20 cellular contexts compared by ENCODE assay signal in genomic region chr1:114024049-114024448, GRCh38. TPM values are rescaled to one million over a fixed set of nuclear protein-coding genes. Genes with fewer than 3 reads are reported as not detected.
DNase-seq lines count a peak whose midpoint lies in the region; ATAC-seq and TF ChIP-seq lines count a peak whose summit lies in the region.
"Had no signal": no experiment of that assay in that cellular context is flagged by ENCODE, and none has a peak within 500 bp of the region (broad histone marks: within the 10 kb centered on the region; RNA-seq: fewer than 3 reads in every experiment).

No MANE protein-coding gene starts in this region.

- H3K14ac ChIP-seq in mesenchymal stem cell (ENCODE audit: low read length in 2 of 2): no peak overlapping the region

- no peaks in the 10 kb centered on the region for H3K79me1 ChIP-seq in mesenchymal stem cell (replicated peaks; ENCODE audit: low read length, poor library complexity, severe bottlenecking)

- no peaks in the 10 kb centered on the region for H3K36me3 ChIP-seq in SK-N-SH (replicated peaks in 1 of 2; ENCODE audit: control insufficient read depth in 1 of 2, insufficient read depth in 2 of 2, low read length in 1 of 2)
- no peaks in the 10 kb centered on the region for H3K36me3 ChIP-seq in mesenchymal stem cell (ENCODE audit: control insufficient read depth in 1 of 2, insufficient read depth in 2 of 2, low read depth in 1 of 2, low read length in 2 of 2)
- no peaks in the 10 kb centered on the region for H3K36me3 ChIP-seq in HAP-1 (replicated peaks)

- H3K4me2 ChIP-seq in SK-N-SH: no peak overlapping the region
- H3K4me2 ChIP-seq in mesenchymal stem cell (ENCODE audit: low read length, poor library complexity, severe bottlenecking): no peak overlapping the region

- no peak overlapping the region for H4K91ac ChIP-seq in mesenchymal stem cell (ENCODE audit: low read length)

- H2BK12ac ChIP-seq in mesenchymal stem cell (ENCODE audit: low read length in 2 of 2): no peak overlapping the region

- TF ChIP-seq EP300 in SK-N-SH (IDR thresholded peaks at IDR 0.05; ENCODE audit: borderline replicate concordance in 1 of 2, low read depth in 1 of 2, low read length in 1 of 2): no peak

- H2AK5ac ChIP-seq in mesenchymal stem cell (ENCODE audit: low read length, severe bottlenecking): no peak overlapping the region

- 97% methylated on average over 6 of the region's 6 CpGs for WGBS in SK-N-SH (ENCODE audit: low lambda C conversion rate)
- 92% methylated on average over 5 of the region's 6 CpGs for WGBS in mesenchymal stem cell

- TF ChIP-seq CTCF in SK-N-SH (IDR thresholded peaks at IDR 0.05) (no peak), chondrocyte (IDR thresholded peaks at IDR 0.05) (no peak)

- no peak overlapping the region for H3K9ac ChIP-seq in SK-N-SH
- peak overlapping the region; percentile 7 for H3K9ac ChIP-seq in mesenchymal stem cell (ENCODE audit: low read length)

- peaks cover 7% of the 10 kb centered on the region for H3K9me3 Mint-ChIP-seq in chondrocyte (ENCODE audit: low read depth)
- H3K9me3 Mint-ChIP-seq in activated T-helper 1 cell treated with anti-CD3 and anti-CD28 coated beads, Interleukin-12 subunit alpha, Interleukin-12 subunit beta, Interleukin-2, Interleukin-4 antibody, amounts not matched to agents 30 ng/mL and 10 ng/mL and 1 ng/mL, durations not matched to agents 14 hours and 24 hours and 36 hours: no peaks in the 10 kb centered on the region
- H3K9me3 Mint-ChIP-seq: activated naive CD8-positive, alpha-beta T cell treated with anti-CD3 and anti-CD28 coated beads, Interleukin-2, amount 50 U/mL, for 24 hours had no signal

- CTCF ChIA-PET in SK-N-SH (lab: Yijun Ruan, JAX): no interaction called here

- no peak overlapping the region for H3K18ac ChIP-seq in mesenchymal stem cell (ENCODE audit: low read depth in 1 of 2, low read length in 2 of 2)

- H4K20me1 ChIP-seq in SK-N-SH (ENCODE audit: insufficient read depth): no peaks in the 10 kb centered on the region

- H3K9me3 ChIP-seq in SK-N-SH: no peaks in the 10 kb centered on the region
- no peaks in the 10 kb centered on the region for H3K9me3 ChIP-seq in mesenchymal stem cell (ENCODE audit: control insufficient read depth, low read length)
- H3K9me3 ChIP-seq in HAP-1: no peaks in the 10 kb centered on the region; the same call in 1 of the 2 replicates

- peak overlapping the region; percentile 61 for H2BK5ac ChIP-seq in mesenchymal stem cell (ENCODE audit: low read depth, low read length, poor library complexity, severe bottlenecking)

- no peaks in the 10 kb centered on the region for H3K27me3 ChIP-seq in SK-N-SH (ENCODE audit: insufficient read depth)
- H3K27me3 ChIP-seq in mesenchymal stem cell (ENCODE audit: control insufficient read depth in 1 of 2, insufficient read depth in 1 of 2, low read length in 2 of 2): no peaks in the 10 kb centered on the region
- no peaks in the 10 kb centered on the region for H3K27me3 ChIP-seq in HAP-1 (ENCODE audit: low read depth)

- H3K9me2 ChIP-seq in SK-N-SH: no peaks in the 10 kb centered on the region

- POLR2A ChIA-PET in SK-N-SH (lab: Yijun Ruan, JAX): no interaction called here

- H3K27ac ChIP-seq in SK-N-SH (ENCODE audit: low read depth in 2 of 2, low read length in 1 of 2) (no peak overlapping the region), mesenchymal stem cell (ENCODE audit: low read length, poor library complexity, severe bottlenecking) (peak overlapping the region; percentile 83)
- H3K27ac ChIP-seq: coronary artery had no signal

- H3K4me3 ChIP-seq in SK-N-SH (ENCODE audit: low read depth in 2 of 2, low read length in 1 of 2): no peak overlapping the region
- H3K4me3 ChIP-seq in mesenchymal stem cell (ENCODE audit: insufficient read depth in 1 of 2, low read depth in 1 of 2, low read length in 2 of 2): no peak overlapping the region
- no peak overlapping the region for H3K4me3 ChIP-seq in HAP-1
- H3K4me3 ChIP-seq: coronary artery, lung had no signal

- no peak overlapping the region for H3K4me3 Mint-ChIP-seq in chondrocyte (ENCODE audit: unreplicated experiment)
- H3K4me3 Mint-ChIP-seq in activated T-helper 1 cell treated with anti-CD3 and anti-CD28 coated beads, Interleukin-12 subunit alpha, Interleukin-12 subunit beta, Interleukin-2, Interleukin-4 antibody, amounts not matched to agents 30 ng/mL and 10 ng/mL and 1 ng/mL, durations not matched to agents 14 hours and 24 hours and 36 hours: no peak overlapping the region
- H3K4me3 Mint-ChIP-seq: activated CD4-positive, alpha-beta T cell treated with anti-CD3 and anti-CD28 coated beads, Interleukin-2, amount 10 ng/mL, durations not matched to agents 7 days and 5 days; activated naive CD8-positive, alpha-beta T cell treated with anti-CD3 and anti-CD28 coated beads, Interleukin-2, amount 50 U/mL, for 24 hours; CD8-positive, alpha-beta T cell; stimulated activated naive CD8-positive, alpha-beta T cell treated with anti-CD3 and anti-CD28 coated beads, Interleukin-15, amount 100 ng/mL, for 72 hours had no signal

- H2BK120ac ChIP-seq in mesenchymal stem cell (ENCODE audit: low read depth, low read length): no peak overlapping the region

- no peaks in the 10 kb centered on the region for H3K79me2 ChIP-seq in SK-N-SH (ENCODE audit: insufficient read depth)

- no peaks in the 10 kb centered on the region for H3F3A ChIP-seq in SK-N-SH (replicated peaks; ENCODE audit: insufficient read depth)

- in situ Hi-C loops in HAP-1 (cut with MboI; ENCODE audit: low sequenced_read_pairs): no loop called here

- no peak overlapping the region for H4K8ac ChIP-seq in mesenchymal stem cell (ENCODE audit: low read length)

- H3K4me1 ChIP-seq in SK-N-SH (ENCODE audit: control insufficient read depth in 1 of 2, insufficient read depth in 2 of 2, low read depth in 1 of 2, low read length in 1 of 2) (no peaks in the 10 kb centered on the region), mesenchymal stem cell (ENCODE audit: control insufficient read depth, insufficient read depth, low read depth, low read length) (peaks cover 11% of the 10 kb centered on the region), HAP-1 (no peaks in the 10 kb centered on the region; the same call in 1 of the 2 replicates)

- no peak overlapping the region for H3K4ac ChIP-seq in mesenchymal stem cell (ENCODE audit: low read depth in 1 of 2, low read length in 2 of 2)

- no peak overlapping the region for H3K23ac ChIP-seq in mesenchymal stem cell (ENCODE audit: low read length in 2 of 2)

- no peak overlapping the region for H2AFZ ChIP-seq in SK-N-SH (ENCODE audit: low read depth)
- H2AFZ ChIP-seq in mesenchymal stem cell (ENCODE audit: low read depth, low read length): no peak overlapping the region

- intact Hi-C loops in activated T-helper 1 cell treated with anti-CD3 and anti-CD28 coated beads, Interleukin-12 subunit alpha, Interleukin-12 subunit beta, Interleukin-2, Interleukin-4 antibody, amounts not matched to agents 30 ng/mL and 10 ng/mL and 1 ng/mL, durations not matched to agents 14 hours and 24 hours and 36 hours (cut with micrococcal nuclease): no loop called here
- intact Hi-C loops in Right ventricle myocardium inferior (cut with DNase I): no loop called here

- ATAC-seq in SK-N-SH treated with all-trans-retinoic acid at 6 μM for 48 hours (0 out of 3 replicates have a peak, but pooled peaks have one; percentile 25), Right ventricle myocardium inferior (no peak)
- ATAC-seq: activated naive CD8-positive, alpha-beta T cell treated with anti-CD3 and anti-CD28 coated beads, Interleukin-2, amount 50 U/mL, for 24 hours; CD8-positive, alpha-beta T cell; esophagus mucosa; stimulated activated naive CD8-positive, alpha-beta T cell treated with anti-CD3 and anti-CD28 coated beads, Interleukin-15, amount 100 ng/mL, for 72 hours had no signal

- no peaks in the 10 kb centered on the region for H3K27me3 Mint-ChIP-seq in chondrocyte (ENCODE audit: low read depth)
- no peaks in the 10 kb centered on the region for H3K27me3 Mint-ChIP-seq in activated T-helper 1 cell treated with anti-CD3 and anti-CD28 coated beads, Interleukin-12 subunit alpha, Interleukin-12 subunit beta, Interleukin-2, Interleukin-4 antibody, amounts not matched to agents 30 ng/mL and 10 ng/mL and 1 ng/mL, durations not matched to agents 14 hours and 24 hours and 36 hours (ENCODE audit: insufficient read depth)
- H3K27me3 Mint-ChIP-seq: activated naive CD8-positive, alpha-beta T cell treated with anti-CD3 and anti-CD28 coated beads, Interleukin-2, amount 50 U/mL, for 24 hours; stimulated activated naive CD8-positive, alpha-beta T cell treated with anti-CD3 and anti-CD28 coated beads, Interleukin-15, amount 100 ng/mL, for 72 hours had no signal

- H2BK15ac ChIP-seq in mesenchymal stem cell (ENCODE audit: low read depth, poor library complexity, severe bottlenecking): peak overlapping the region; percentile 48

- H3K27ac Mint-ChIP-seq in chondrocyte (ENCODE audit: unreplicated experiment): peak overlapping the region; percentile 23
- H3K27ac Mint-ChIP-seq in activated T-helper 1 cell treated with anti-CD3 and anti-CD28 coated beads, Interleukin-12 subunit alpha, Interleukin-12 subunit beta, Interleukin-2, Interleukin-4 antibody, amounts not matched to agents 30 ng/mL and 10 ng/mL and 1 ng/mL, durations not matched to agents 14 hours and 24 hours and 36 hours: no peak overlapping the region
- H3K27ac Mint-ChIP-seq: activated CD4-positive, alpha-beta T cell treated with anti-CD3 and anti-CD28 coated beads, Interleukin-2, amount 10 ng/mL, durations not matched to agents 7 days and 5 days; activated naive CD8-positive, alpha-beta T cell treated with anti-CD3 and anti-CD28 coated beads, Interleukin-2, amount 50 U/mL, for 24 hours; CD8-positive, alpha-beta T cell; stimulated activated naive CD8-positive, alpha-beta T cell treated with anti-CD3 and anti-CD28 coated beads, Interleukin-15, amount 100 ng/mL, for 72 hours had no signal

- TF ChIP-seq RAD21 in SK-N-SH (IDR thresholded peaks at IDR 0.05; ENCODE audit: low read length): no peak

- DNase-seq in SK-N-SH (no peak), chondrocyte (ENCODE audit: low spot score) (no peak), mesenchymal stem cell (no peak), germinal center (ENCODE audit: low spot score) (no peak), HAP-1 (ENCODE audit: low spot score in 2 of 2) (no peak), Right ventricle myocardium inferior (ENCODE audit: missing footprints) (no peak)
- DNase-seq in activated T-helper 1 cell treated with anti-CD3 and anti-CD28 coated beads, Interleukin-12 subunit alpha, Interleukin-12 subunit beta, Interleukin-2, Interleukin-4 antibody, amounts not matched to agents 30 ng/mL and 10 ng/mL and 1 ng/mL, durations not matched to agents 14 hours and 24 hours and 36 hours (ENCODE audit: low spot score): no peak
- DNase-seq: activated CD4-positive, alpha-beta T cell treated with anti-CD3 and anti-CD28 coated beads, Interleukin-2, amount 10 ng/mL, durations not matched to agents 7 days and 5 days; activated naive CD8-positive, alpha-beta T cell treated with anti-CD3 and anti-CD28 coated beads, Interleukin-2, amount 50 U/mL, for 24 hours; activated T-cell treated with anti-CD3 and anti-CD28 coated beads, Interleukin-2, amount 50 U/mL, for 48 hours; CD8-positive, alpha-beta T cell; NCI-H1092 treated with DMSO at 0.1 percent for 48 hours; occipital lobe; Right ventricle myocardium superior; stimulated activated naive CD8-positive, alpha-beta T cell treated with anti-CD3 and anti-CD28 coated beads, Interleukin-15, amount 100 ng/mL, for 72 hours; T-helper 9 cell had no signal

- peaks cover 40% of the 10 kb centered on the region for H3K4me1 Mint-ChIP-seq in chondrocyte (ENCODE audit: low read depth)
- H3K4me1 Mint-ChIP-seq in activated T-helper 1 cell treated with anti-CD3 and anti-CD28 coated beads, Interleukin-12 subunit alpha, Interleukin-12 subunit beta, Interleukin-2, Interleukin-4 antibody, amounts not matched to agents 30 ng/mL and 10 ng/mL and 1 ng/mL, durations not matched to agents 14 hours and 24 hours and 36 hours (ENCODE audit: low read depth): no peaks in the 10 kb centered on the region
- H3K4me1 Mint-ChIP-seq: activated CD4-positive, alpha-beta T cell treated with anti-CD3 and anti-CD28 coated beads, Interleukin-2, amount 10 ng/mL, durations not matched to agents 7 days and 5 days; activated naive CD8-positive, alpha-beta T cell treated with anti-CD3 and anti-CD28 coated beads, Interleukin-2, amount 50 U/mL, for 24 hours; stimulated activated naive CD8-positive, alpha-beta T cell treated with anti-CD3 and anti-CD28 coated beads, Interleukin-15, amount 100 ng/mL, for 72 hours had no signal

- H3K36me3 Mint-ChIP-seq in chondrocyte (ENCODE audit: low read depth): no peaks in the 10 kb centered on the region
- no peaks in the 10 kb centered on the region for H3K36me3 Mint-ChIP-seq in activated T-helper 1 cell treated with anti-CD3 and anti-CD28 coated beads, Interleukin-12 subunit alpha, Interleukin-12 subunit beta, Interleukin-2, Interleukin-4 antibody, amounts not matched to agents 30 ng/mL and 10 ng/mL and 1 ng/mL, durations not matched to agents 14 hours and 24 hours and 36 hours (ENCODE audit: low read depth)
- H3K36me3 Mint-ChIP-seq: CD8-positive, alpha-beta T cell had no signal

RNA-seq across cellular contexts. Expression of gene OLFML3, which starts 44.8 kb away (rescaled TPM):
- polyA plus RNA-seq in SK-N-SH (2012; rRNA removed): 26.1 and 28.3 TPM in 2 replicates
- 20.6 and 25.1 TPM in 2 replicates for polyA plus RNA-seq in SK-N-SH (2012; cell fraction: cytosol; rRNA removed)
- 13.4 and 19.7 TPM in 2 replicates for polyA plus RNA-seq in SK-N-SH (2012; cell fraction: nucleus; rRNA removed)
- total RNA-seq in chondrocyte: 33.1 to 44.2 TPM (median 34.9 TPM) in 3 replicates
- polyA plus RNA-seq in mesenchymal stem cell (2013, experiment 1 of 2): 118 TPM
- polyA plus RNA-seq in mesenchymal stem cell (2013, experiment 2 of 2): 119 TPM
- 0.10 TPM in 2 replicates for total RNA-seq in activated T-helper 1 cell treated with anti-CD3 and anti-CD28 coated beads, Interleukin-12 subunit alpha, Interleukin-12 subunit beta, Interleukin-2, Interleukin-4 antibody, amounts not matched to agents 30 ng/mL and 10 ng/mL and 1 ng/mL, durations not matched to agents 14 hours and 24 hours and 36 hours
- total RNA-seq in Right ventricle myocardium inferior: 13.8 TPM

Comparison
In these comparisons a context has a peak if more than half of its experiments do, and no peak if none do; other contexts are left out.
1. RNA of gene OLFML3, which starts 44.8 kb away (total RNA-seq): 33.1 to 44.2 TPM in chondrocyte and 13.8 TPM in Right ventricle myocardium inferior (single experiment); 0.10 TPM in activated T-helper 1 cell treated with anti-CD3 and anti-CD28 coated beads, Interleukin-12 subunit alpha, Interleukin-12 subunit beta, Interleukin-2, Interleukin-4 antibody, amounts not matched to agents 30 ng/mL and 10 ng/mL and 1 ng/mL, durations not matched to agents 14 hours and 24 hours and 36 hours; every median in the first group is over 10 times any median in the second.